8 cellular contexts compared by ENCODE assay signal in genomic region chr22:22986640-22987039, GRCh38.
"Had no signal": no experiment of that assay in that cellular context is flagged by ENCODE, and none has a peak within 500 bp of the region (broad histone marks: within the 10 kb centered on the region; RNA-seq: fewer than 3 reads in every experiment).

No MANE protein-coding gene starts in this region.

- DNase-seq: GDM1, GF-D8 had no signal

- H3K4me3 ChIP-seq: GM12878 had no signal

- FAIRE-seq: G401.6, GM12878, GM12891, GM12892, GM18507, GM19239 had no signal

- ATAC-seq: GM12878 had no signal
